ENCODE assay signal across 14 cellular contexts in genomic region chr13:96294930-96295657, GRCh38.
DNase-seq lines count a peak whose midpoint lies in the region; TF ChIP-seq lines count a peak whose summit lies in the region.
"Had no signal": no experiment of that assay in that cellular context is flagged by ENCODE, and none has a peak within 500 bp of the region (broad histone marks: within the 10 kb centered on the region; RNA-seq: fewer than 3 reads in every experiment).

No MANE protein-coding gene starts in this region.

- DNase-seq in HAP-1 (ENCODE audit: low spot score in 2 of 2) (peak; percentile 16 to 52), NCI-H524 treated with DMSO at 0.1 percent for 48 hours (lab: John Stamatoyannopoulos, UW) (peak; percentile 49), iPS DF 4.7 (ENCODE audit: extremely low read depth, low spot score) (peak; percentile 30), smooth muscle cell (lab: John Stamatoyannopoulos, UW; ENCODE audit: unreplicated experiment) (no peak), amniotic stem cell (lab: John Stamatoyannopoulos, UW) (no peak), D341Med (ENCODE audit: low spot score) (no peak)
- no peak for DNase-seq in effector CD4-positive, alpha-beta T cell
- DNase-seq: NCI-H1048, NCI-H146, NCI-H2107, NCI-H748 treated with DMSO at 0.1 percent for 48 hours, Peyer's patch, SHP77 had no signal

- in situ Hi-C loops in HAP-1 (cut with MboI; ENCODE audit: low sequenced_read_pairs): no loop called here

- H3K27me3 ChIP-seq in HAP-1 (ENCODE audit: low read depth) (no peaks in the 10 kb centered on the region), smooth muscle cell (ENCODE audit: low read depth) (no peaks in the 10 kb centered on the region)
- H3K27me3 ChIP-seq: Peyer's patch had no signal

- H3F3A ChIP-seq in smooth muscle cell (ENCODE audit: low read depth): no peaks in the 10 kb centered on the region

- H3K36me3 ChIP-seq in HAP-1 (replicated peaks) (no peaks in the 10 kb centered on the region), smooth muscle cell (ENCODE audit: low read depth) (no peaks in the 10 kb centered on the region)
- H3K36me3 ChIP-seq: Peyer's patch had no signal

- H2AFZ ChIP-seq in smooth muscle cell (ENCODE audit: low read depth): peak overlapping the region; percentile 49

- H3K4me2 ChIP-seq in smooth muscle cell: no peak overlapping the region

- H3K9ac ChIP-seq in smooth muscle cell (ENCODE audit: low read depth): no peak overlapping the region

- H3K27ac ChIP-seq in smooth muscle cell (ENCODE audit: low read depth): no peak overlapping the region
- H3K27ac ChIP-seq: Peyer's patch had no signal

- no peaks in the 10 kb centered on the region for H4K20me1 ChIP-seq in smooth muscle cell (ENCODE audit: low read depth)

- H3K4me3 ChIP-seq in HAP-1 (no peak overlapping the region), smooth muscle cell (no peak overlapping the region)
- H3K4me3 ChIP-seq: K562, Peyer's patch had no signal

- no peaks in the 10 kb centered on the region for H3K9me3 ChIP-seq in HAP-1
- no peaks in the 10 kb centered on the region for H3K9me3 ChIP-seq in smooth muscle cell (replicated peaks; ENCODE audit: low read depth)
- H3K9me3 ChIP-seq: Peyer's patch had no signal

- peaks cover 22% of the 10 kb centered on the region for H3K4me1 ChIP-seq in HAP-1
- no peaks in the 10 kb centered on the region for H3K4me1 ChIP-seq in smooth muscle cell (ENCODE audit: low read depth)
- H3K4me1 ChIP-seq: Peyer's patch had no signal

- no peak for TF ChIP-seq CTCF in smooth muscle cell (IDR thresholded peaks at IDR 0.05; ENCODE audit: borderline replicate concordance, insufficient read depth, poor library complexity, severe bottlenecking)

- no peaks in the 10 kb centered on the region for H3K79me2 ChIP-seq in smooth muscle cell (ENCODE audit: low read depth)

- WGBS in smooth muscle cell (ENCODE audit: low lambda C conversion rate): 43% methylated on average over 5 of the region's 5 CpGs

Comparison
In these comparisons a context has a peak if more than half of its experiments do, and no peak if none do; other contexts are left out.
1. DNase-seq: peak in HAP-1 (2 of 2), NCI-H524 treated with DMSO at 0.1 percent for 48 hours (single experiment) and iPS DF 4.7 (single experiment); none in smooth muscle cell (single experiment), amniotic stem cell (single experiment), effector CD4-positive, alpha-beta T cell (single experiment) and D341Med (single experiment).